Comparison of ENCODE assay signal across 24 cellular contexts in the genomic region with DNA sequence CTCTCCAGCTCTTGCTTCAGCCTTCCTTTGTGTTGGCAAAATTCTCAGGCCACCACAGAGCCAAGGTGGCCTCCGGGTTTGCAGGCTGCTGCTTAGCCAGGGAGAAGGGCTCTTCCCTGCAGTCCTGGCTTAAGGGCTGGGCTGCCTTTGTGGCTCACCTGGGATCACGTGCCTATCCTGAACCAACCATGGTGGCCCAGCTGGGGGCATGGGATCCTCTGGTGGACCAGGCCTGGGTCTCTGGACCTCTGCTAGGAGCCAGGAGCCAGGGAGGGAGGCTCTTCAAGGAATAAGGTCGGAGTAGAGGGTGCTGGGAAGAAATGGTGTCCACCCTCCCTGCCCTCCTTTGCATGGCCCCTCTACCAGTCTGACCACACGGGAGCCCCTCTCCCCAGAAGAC. TPM values are rescaled to one million over a fixed set of nuclear protein-coding genes. Genes with fewer than 3 reads are reported as not detected.
"Had no signal": no experiment of that assay in that cellular context is flagged by ENCODE, and none has a peak within 500 bp of the region (broad histone marks: within the 10 kb centered on the region; RNA-seq: fewer than 3 reads in every experiment).

No MANE protein-coding gene starts in this region.

- DNase-seq: dorsolateral prefrontal cortex; effector CD4-positive, alpha-beta T cell; foreskin fibroblast; left cardiac atrium; mesenchymal stem cell; mucosa of descending colon; naive B cell; ovary; psoas muscle; right cardiac atrium; sigmoid colon; stimulated activated CD4-positive, alpha-beta T cell treated with anti-CD3 and anti-CD28 coated beads, Interleukin-4, amount 100 ng/mL, for 4 hours; stimulated activated naive B cell treated with anti-CD40 and anti-IgM and Interleukin-4, amounts not matched to agents 10 μg/mL and 1 μg/mL and 100 μg/mL, for 72 hours; upper lobe of left lung had no signal

- H3K27me3 ChIP-seq: hepatocyte, ovary had no signal

- H3K4me2 ChIP-seq: hepatocyte had no signal

- H2AFZ ChIP-seq: hepatocyte had no signal

- ATAC-seq: gastroesophageal sphincter; heart left ventricle; left cardiac atrium; left lung; mucosa of descending colon; natural killer cell treated with Interleukin-12 subunit alpha and Interleukin-12 subunit beta and Interleukin-15 and Interleukin-18, amount 100 ng/mL, for 72 hours; psoas muscle; right cardiac atrium; stimulated activated naive B cell treated with anti-CD40 and anti-IgM and Interleukin-4, amounts not matched to agents 10 μg/mL and 1 μg/mL and 100 μg/mL, for 72 hours had no signal

- H3K36me3 ChIP-seq: gastroesophageal sphincter, heart left ventricle, left lung, ovary, sigmoid colon, thoracic aorta, tibial nerve, upper lobe of left lung had no signal

- H3K4me1 ChIP-seq: gastroesophageal sphincter, heart left ventricle, left lung, psoas muscle, sigmoid colon, tibial nerve, upper lobe of left lung had no signal

- H3K27ac ChIP-seq: gastroesophageal sphincter, heart left ventricle, hepatocyte, left lung, ovary, psoas muscle, sigmoid colon, thoracic aorta, tibial nerve, upper lobe of left lung had no signal

- H3K9me3 ChIP-seq: left lung, mucosa of descending colon, ovary, psoas muscle, sigmoid colon, thoracic aorta, upper lobe of left lung had no signal

- H3K4me3 ChIP-seq: dorsolateral prefrontal cortex, gastroesophageal sphincter, heart left ventricle, hepatocyte, left lung, mucosa of descending colon, ovary, psoas muscle, sigmoid colon, thoracic aorta, tibial nerve, upper lobe of left lung had no signal

- H3K79me2 ChIP-seq: hepatocyte had no signal

RNA-seq across cellular contexts. Expression of gene CACNA1I, which starts 43.9 kb away (rescaled TPM):
- total RNA-seq: kidney epithelial cell, lung microvascular endothelial cell, skeletal muscle tissue had no signal
